In genomic region chr3:114378760-114379159, GRCh38 we compare ENCODE assay signal across 20 cellular contexts.
DNase-seq lines count a peak whose midpoint lies in the region; ATAC-seq and TF ChIP-seq lines count a peak whose summit lies in the region.
"Had no signal": no experiment of that assay in that cellular context is flagged by ENCODE, and none has a peak within 500 bp of the region (broad histone marks: within the 10 kb centered on the region; RNA-seq: fewer than 3 reads in every experiment).

No MANE protein-coding gene starts in this region.

- ATAC-seq in GM18868 (IDR thresholded peaks at IDR 0.05; ENCODE audit: unreplicated experiment) (peak; percentile 83), gastrocnemius medialis (no peak), GM21526 (IDR thresholded peaks at IDR 0.05; ENCODE audit: low FRiP score, unreplicated experiment) (no peak)
- ATAC-seq: CD8-positive, alpha-beta T cell; effector memory CD8-positive, alpha-beta T cell; left ventricle myocardium superior had no signal

- H3K4me1 ChIP-seq in gastrocnemius medialis: peaks cover 92 to 95% of the 10 kb centered on the region in 2 donors
- H3K4me1 ChIP-seq: prostate gland had no signal

- no peaks in the 10 kb centered on the region; the same call in 1 of the 2 replicates for H3K27me3 Mint-ChIP-seq in HFFc6 (ENCODE audit: insufficient read depth)
- H3K27me3 Mint-ChIP-seq: activated CD4-positive, alpha-beta T cell treated with anti-CD3 and anti-CD28 coated beads, Interleukin-2, amount 10 ng/mL, durations not matched to agents 7 days and 5 days; activated naive CD8-positive, alpha-beta T cell treated with anti-CD3 and anti-CD28 coated beads, Interleukin-2, amount 10 ng/mL, durations not matched to agents 7 days and 5 days; effector memory CD8-positive, alpha-beta T cell had no signal

- no peaks in the 10 kb centered on the region for H3K9me3 ChIP-seq in gastrocnemius medialis
- H3K9me3 ChIP-seq: prostate gland, spleen had no signal

- TF ChIP-seq CTCF in HFFc6 (IDR thresholded peaks at IDR 0.05) (no peak), gastrocnemius medialis (IDR thresholded peaks at IDR 0.05 in 4 of 5, conservative IDR thresholded peaks at IDR 0.05 in 1 of 5) (no peak)

- H3K27ac ChIP-seq in gastrocnemius medialis (peak overlapping the region; percentile 64 to 87 (median 72)), substantia nigra (ENCODE audit: low read depth, low read length, poor library complexity, severe bottlenecking) (no peak overlapping the region)
- H3K27ac ChIP-seq: neural progenitor cell, spleen had no signal

- H3K36me3 ChIP-seq in gastrocnemius medialis: no peaks in the 10 kb centered on the region
- H3K36me3 ChIP-seq: neural progenitor cell, prostate gland had no signal

- in situ Hi-C loops in gastrocnemius medialis (cut with MboI; ENCODE audit: low sequenced_read_pairs in 4 of 4): no loop called here

- H3K4me1 Mint-ChIP-seq in HFFc6 (ENCODE audit: low read depth): peaks cover 16% of the 10 kb centered on the region
- H3K4me1 Mint-ChIP-seq: activated CD4-positive, alpha-beta T cell treated with anti-CD3 and anti-CD28 coated beads, Interleukin-2, amount 10 ng/mL, durations not matched to agents 7 days and 5 days; activated naive CD8-positive, alpha-beta T cell treated with anti-CD3 and anti-CD28 coated beads, Interleukin-2, amount 10 ng/mL, durations not matched to agents 7 days and 5 days; neural progenitor cell had no signal

- no peak overlapping the region; the same call in 1 of the 2 replicates for H3K27ac Mint-ChIP-seq in HFFc6
- H3K27ac Mint-ChIP-seq: activated CD4-positive, alpha-beta T cell treated with anti-CD3 and anti-CD28 coated beads, Interleukin-2, amount 10 ng/mL, durations not matched to agents 7 days and 5 days; activated naive CD8-positive, alpha-beta T cell treated with anti-CD3 and anti-CD28 coated beads, Interleukin-2, amount 10 ng/mL, durations not matched to agents 7 days and 5 days; CD8-positive, alpha-beta T cell; effector memory CD8-positive, alpha-beta T cell; neural progenitor cell had no signal

- no peaks in the 10 kb centered on the region for H3K27me3 ChIP-seq in gastrocnemius medialis
- H3K27me3 ChIP-seq: neural progenitor cell, spleen had no signal

- intact Hi-C loops in gastrocnemius medialis (cut with DNase I; ENCODE audit: low total_unique reads): no loop called here

- DNase-seq in HFFc6 (no peak), NOMO-1 (lab: John Stamatoyannopoulos, UW; ENCODE audit: unreplicated experiment in 2 of 2) (peak; percentile 39 to 48), gastrocnemius medialis (no peak), GM19238 (ENCODE audit: insufficient read length, low spot score) (no peak), inferior parietal cortex (ENCODE audit: extremely low spot score) (no peak), substantia nigra (lab: John Stamatoyannopoulos, UW) (no peak)
- DNase-seq: activated CD4-positive, alpha-beta T cell treated with anti-CD3 and anti-CD28 coated beads, Interleukin-2, amount 10 ng/mL, durations not matched to agents 7 days and 5 days; activated naive CD8-positive, alpha-beta T cell treated with anti-CD3 and anti-CD28 coated beads, Interleukin-2, amount 10 ng/mL, durations not matched to agents 7 days and 5 days; CD8-positive, alpha-beta T cell; DMS79 treated with DMSO at 0.1 percent for 48 hours; effector memory CD8-positive, alpha-beta T cell; left ventricle myocardium superior; NCI-H1436; NCI-H524 treated with DMSO at 0.1 percent for 48 hours; spleen; stimulated activated CD4-positive, alpha-beta T cell treated with anti-CD3 and anti-CD28 coated beads, Interleukin-4, amount 100 ng/mL, for 24 hours had no signal

- no peak overlapping the region for H3K4me3 ChIP-seq in gastrocnemius medialis
- H3K4me3 ChIP-seq: neural progenitor cell, prostate gland, spleen had no signal

- TF ChIP-seq POLR2A in gastrocnemius medialis (IDR thresholded peaks at IDR 0.05): no peak

- H3K36me3 Mint-ChIP-seq in HFFc6 (ENCODE audit: low read depth): peaks cover 21% of the 10 kb centered on the region
- H3K36me3 Mint-ChIP-seq: activated naive CD8-positive, alpha-beta T cell treated with anti-CD3 and anti-CD28 coated beads, Interleukin-2, amount 10 ng/mL, durations not matched to agents 7 days and 5 days had no signal

- H3K4me3 Mint-ChIP-seq in HFFc6: 0 out of 2 replicates have a peak overlapping the region, but pooled peaks have one; percentile 40
- H3K4me3 Mint-ChIP-seq: activated CD4-positive, alpha-beta T cell treated with anti-CD3 and anti-CD28 coated beads, Interleukin-2, amount 10 ng/mL, durations not matched to agents 7 days and 5 days; activated naive CD8-positive, alpha-beta T cell treated with anti-CD3 and anti-CD28 coated beads, Interleukin-2, amount 10 ng/mL, durations not matched to agents 7 days and 5 days; CD8-positive, alpha-beta T cell; effector memory CD8-positive, alpha-beta T cell; neural progenitor cell had no signal

- H3K9me3 Mint-ChIP-seq in HFFc6: no peaks in the 10 kb centered on the region
- H3K9me3 Mint-ChIP-seq: activated CD4-positive, alpha-beta T cell treated with anti-CD3 and anti-CD28 coated beads, Interleukin-2, amount 10 ng/mL, durations not matched to agents 7 days and 5 days; activated naive CD8-positive, alpha-beta T cell treated with anti-CD3 and anti-CD28 coated beads, Interleukin-2, amount 10 ng/mL, durations not matched to agents 7 days and 5 days; CD8-positive, alpha-beta T cell; effector memory CD8-positive, alpha-beta T cell; neural progenitor cell had no signal

Comparison
In these comparisons a context has a peak if more than half of its experiments do, and no peak if none do; other contexts are left out.
1. DNase-seq: peak in NOMO-1 (2 of 2); none in HFFc6 (single experiment), gastrocnemius medialis (0 of 2), GM19238 (single experiment), inferior parietal cortex (single experiment) and substantia nigra (0 of 49).